8 cellular contexts compared by ENCODE assay signal in genomic region chr17:8162997-8163977, GRCh38.
A peak's percentile ranks its signal among the peaks of the same experiment; 100 is the strongest.
DNase-seq lines count a peak whose midpoint lies in the region; ATAC-seq and TF ChIP-seq lines count a peak whose summit lies in the region.

No MANE protein-coding gene starts in this region.

- H3K36me3 Mint-ChIP-seq in activated T-cell treated with anti-CD3 and anti-CD28 coated beads, Interleukin-2, amount 50 U/mL, for 24 hours (ENCODE audit: low read depth): peaks cover 36% of the 10 kb centered on the region

- peak overlapping the region; percentile 98 for H3K27ac Mint-ChIP-seq in activated T-cell treated with anti-CD3 and anti-CD28 coated beads, Interleukin-2, amount 50 U/mL, for 24 hours

- no peaks in the 10 kb centered on the region for H3K9me3 ChIP-seq in mucosa of stomach (ENCODE audit: control insufficient read depth, low read length)

- H3K27me3 Mint-ChIP-seq in activated T-cell treated with anti-CD3 and anti-CD28 coated beads, Interleukin-2, amount 50 U/mL, for 24 hours: no peaks in the 10 kb centered on the region

- peaks cover 8% of the 10 kb centered on the region for H3K36me3 ChIP-seq in mucosa of stomach (ENCODE audit: control insufficient read depth, insufficient read depth, low read length)

- no peak for ATAC-seq in GM19397 (IDR thresholded peaks at IDR 0.05; ENCODE audit: unreplicated experiment)
- ATAC-seq in HG03469 (IDR thresholded peaks at IDR 0.05; ENCODE audit: unreplicated experiment): no peak

- H3K9me3 Mint-ChIP-seq in activated T-cell treated with anti-CD3 and anti-CD28 coated beads, Interleukin-2, amount 50 U/mL, for 24 hours: no peaks in the 10 kb centered on the region

- peak overlapping the region; percentile 87 for H3K4me3 Mint-ChIP-seq in activated T-cell treated with anti-CD3 and anti-CD28 coated beads, Interleukin-2, amount 50 U/mL, for 24 hours

- H3K4me1 Mint-ChIP-seq in activated T-cell treated with anti-CD3 and anti-CD28 coated beads, Interleukin-2, amount 50 U/mL, for 24 hours (ENCODE audit: low read depth): peaks cover 60% of the 10 kb centered on the region

- peak overlapping the region; percentile 98 for H3K9ac ChIP-seq in mucosa of stomach (ENCODE audit: low read length)

- H3K27me3 ChIP-seq in mucosa of stomach (ENCODE audit: control insufficient read depth, insufficient read depth, low read length): no peaks in the 10 kb centered on the region

- 0 out of 2 replicates have a peak, but pooled peaks have one; percentile 4 for TF ChIP-seq POLR2A in Raji (IDR thresholded peaks at IDR 0.05; ENCODE audit: insufficient read depth, low read depth, low read length)

- peak overlapping the region; percentile 17 for H3K4me3 ChIP-seq in mucosa of stomach (ENCODE audit: low read length)

- DNase-seq in activated T-cell treated with anti-CD3 and anti-CD28 coated beads, Interleukin-2, amount 50 U/mL, for 24 hours: peak; percentile 69
- DNase-seq in activated T-cell treated with anti-CD3 and anti-CD28 coated beads for 4 hours (no peak), SKM-1 treated with dmso at 0.1 percent for 144 hours (lab: John Stamatoyannopoulos, UW; ENCODE audit: unreplicated experiment) (no peak)
- DNase-seq in effector CD4-positive, alpha-beta T cell: peak; percentile 6

- H3K4me1 ChIP-seq in mucosa of stomach (ENCODE audit: control insufficient read depth, insufficient read depth, low read length): peaks cover 37% of the 10 kb centered on the region

Comparison
In these comparisons a context has a peak if more than half of its experiments do, and no peak if none do; other contexts are left out.
1. DNase-seq: peak in activated T-cell treated with anti-CD3 and anti-CD28 coated beads, Interleukin-2, amount 50 U/mL, for 24 hours (single experiment) and effector CD4-positive, alpha-beta T cell (single experiment); none in activated T-cell treated with anti-CD3 and anti-CD28 coated beads for 4 hours (single experiment) and SKM-1 treated with dmso at 0.1 percent for 144 hours (single experiment).